ENCODE assay signal across 24 cellular contexts in the genomic region with DNA sequence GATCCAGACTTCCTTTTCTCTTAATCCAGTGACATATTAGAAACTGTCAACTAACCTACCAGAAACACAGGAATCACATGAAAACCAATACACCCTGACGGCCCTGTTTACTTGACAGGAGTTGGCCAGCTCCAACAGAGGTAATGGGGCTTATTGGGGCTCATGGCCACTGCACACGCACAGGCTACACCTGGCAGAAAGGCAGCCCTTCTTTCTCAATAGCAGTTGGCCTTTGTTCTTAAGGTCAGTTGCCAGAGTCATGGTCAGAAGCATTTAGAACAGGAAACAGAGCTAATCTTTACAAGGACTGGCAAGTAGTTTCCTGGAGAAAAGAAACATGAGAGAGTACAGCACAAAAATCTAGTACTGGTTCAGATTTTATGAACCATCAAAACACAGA.
A peak's percentile ranks its signal among the peaks of the same experiment; 100 is the strongest.
DNase-seq lines count a peak whose midpoint lies in the region; ATAC-seq and TF ChIP-seq lines count a peak whose summit lies in the region.
"Had no signal": no experiment of that assay in that cellular context is flagged by ENCODE, and none has a peak within 500 bp of the region (broad histone marks: within the 10 kb centered on the region; RNA-seq: fewer than 3 reads in every experiment).

No MANE protein-coding gene starts in this region.

- H4K20me1 ChIP-seq in smooth muscle cell (ENCODE audit: low read depth), result peaks cover 73% of the 10 kb centered on the region

- peaks cover 12% of the 10 kb centered on the region for H3K9me3 Mint-ChIP-seq in endodermal cell
- H3K9me3 Mint-ChIP-seq: activated T-helper 2 cell treated with anti-CD3 and anti-CD28 coated beads, Interferon-gamma antibody, Interleukin-2, Interleukin-4, amounts not matched to agents 10 μg/mL and 5 μg/mL and 100 μg/mL, durations not matched to agents 14 hours and 24 hours and 36 hours; neural crest cell had no signal

- H3K9ac ChIP-seq in endodermal cell (ENCODE audit: extremely low read depth, low read length, poor library complexity, severe bottlenecking) (no peak overlapping the region), smooth muscle cell (ENCODE audit: low read depth) (no peak overlapping the region)

- no peaks in the 10 kb centered on the region for H3K36me3 ChIP-seq in endodermal cell (ENCODE audit: control insufficient read depth, insufficient read depth, low read length)
- H3K36me3 ChIP-seq in smooth muscle cell (ENCODE audit: low read depth), result no peaks in the 10 kb centered on the region
- H3K36me3 ChIP-seq: thoracic aorta had no signal

- peaks cover 46% of the 10 kb centered on the region for H3K4me1 Mint-ChIP-seq in endodermal cell
- H3K4me1 Mint-ChIP-seq: activated CD4-positive, alpha-beta memory T cell treated with anti-CD3 and anti-CD28 coated beads, Interleukin-2, amount 10 ng/mL, durations not matched to agents 7 days and 5 days; activated naive CD8-positive, alpha-beta T cell treated with anti-CD3 and anti-CD28 coated beads for 36 hours; CD14-positive monocyte; stimulated activated naive B cell treated with anti-CD40 and anti-IgM and Interleukin-4, amounts not matched to agents 10 μg/mL and 1 μg/mL and 100 μg/mL, for 72 hours had no signal

- no peak overlapping the region for H3K4me3 Mint-ChIP-seq in endodermal cell
- H3K4me3 Mint-ChIP-seq: activated CD4-positive, alpha-beta memory T cell treated with anti-CD3 and anti-CD28 coated beads, Interleukin-2, amount 10 ng/mL, durations not matched to agents 7 days and 5 days; activated naive CD8-positive, alpha-beta T cell treated with anti-CD3 and anti-CD28 coated beads for 36 hours; CD14-positive monocyte; neural crest cell; stimulated activated naive B cell treated with anti-CD40 and anti-IgM and Interleukin-4, amounts not matched to agents 10 μg/mL and 1 μg/mL and 100 μg/mL, for 72 hours had no signal

- H3K27me3 ChIP-seq in endodermal cell (ENCODE audit: control insufficient read depth, insufficient read depth, low read length, poor library complexity, severe bottlenecking) (no peaks in the 10 kb centered on the region), smooth muscle cell (ENCODE audit: low read depth) (no peaks in the 10 kb centered on the region)

- no peak overlapping the region for H3K4me2 ChIP-seq in smooth muscle cell

- DNase-seq in RWPE1 (ENCODE audit: low spot score) (no peak), endodermal cell (no peak), left lobe of liver (ENCODE audit: low spot score) (peak; percentile 81), pulmonary artery endothelial cell (ENCODE audit: low read depth, low spot score) (peak; percentile 36), smooth muscle cell (lab: John Stamatoyannopoulos, UW; ENCODE audit: unreplicated experiment) (no peak), iPS-NIHi11 (ENCODE audit: low spot score) (no peak)
- DNase-seq in activated effector memory CD4-positive, alpha-beta T cell treated with Interleukin-2 at 50 U/mL for 16 hours, result no peak
- DNase-seq: activated CD4-positive, alpha-beta memory T cell treated with anti-CD3 and anti-CD28 coated beads, Interleukin-2, amount 10 ng/mL, durations not matched to agents 7 days and 5 days; activated naive CD8-positive, alpha-beta T cell treated with anti-CD3 and anti-CD28 coated beads for 36 hours; Calu3; erythroblast; GOT3; NCI-H1417 treated with DMSO at 0.1 percent for 48 hours; NCI-H446 treated with DMSO at 0.1 percent for 48 hours; posterior cingulate gyrus; SHP77 treated with DMSO at 0.1 percent for 48 hours; stimulated activated CD4-positive, alpha-beta T cell treated with anti-CD3 and anti-CD28 coated beads, Interleukin-4, amount 100 ng/mL, for 1 hour; stimulated activated naive B cell treated with anti-CD40 and anti-IgM and Interleukin-4, amounts not matched to agents 10 μg/mL and 1 μg/mL and 100 μg/mL, for 72 hours; T-helper 9 cell had no signal

- H3K4me3 ChIP-seq in endodermal cell (ENCODE audit: low read length), result peak overlapping the region; percentile 68
- H3K4me3 ChIP-seq in smooth muscle cell, result no peak overlapping the region
- H3K4me3 ChIP-seq: K562, thoracic aorta had no signal

- no peaks in the 10 kb centered on the region for H3K36me3 Mint-ChIP-seq in endodermal cell (ENCODE audit: low read depth)
- H3K36me3 Mint-ChIP-seq: activated naive CD8-positive, alpha-beta T cell treated with anti-CD3 and anti-CD28 coated beads for 36 hours; CD14-positive monocyte; stimulated activated naive B cell treated with anti-CD40 and anti-IgM and Interleukin-4, amounts not matched to agents 10 μg/mL and 1 μg/mL and 100 μg/mL, for 72 hours had no signal

- peak; percentile 85 for ATAC-seq in left lobe of liver
- ATAC-seq: K562; stimulated activated naive B cell treated with anti-CD40 and anti-IgM and Interleukin-4, amounts not matched to agents 10 μg/mL and 1 μg/mL and 100 μg/mL, for 72 hours had no signal

- H2AFZ ChIP-seq in smooth muscle cell (ENCODE audit: low read depth), result no peak overlapping the region

- TF ChIP-seq CTCF in RWPE1 (conservative IDR thresholded peaks at IDR 0.05; ENCODE audit: low read depth) (no peak), endodermal cell (conservative IDR thresholded peaks at IDR 0.05) (no peak), smooth muscle cell (IDR thresholded peaks at IDR 0.05; ENCODE audit: borderline replicate concordance, insufficient read depth, poor library complexity, severe bottlenecking) (no peak)

- no peaks in the 10 kb centered on the region for H3K27me3 Mint-ChIP-seq in endodermal cell (ENCODE audit: insufficient read depth)
- H3K27me3 Mint-ChIP-seq: activated CD4-positive, alpha-beta memory T cell treated with anti-CD3 and anti-CD28 coated beads, Interleukin-2, amount 10 ng/mL, durations not matched to agents 7 days and 5 days; stimulated activated naive B cell treated with anti-CD40 and anti-IgM and Interleukin-4, amounts not matched to agents 10 μg/mL and 1 μg/mL and 100 μg/mL, for 72 hours had no signal

- H3K79me2 ChIP-seq in smooth muscle cell (ENCODE audit: low read depth), result peaks cover 3% of the 10 kb centered on the region

- POLR2A ChIA-PET in RWPE1 (lab: Yijun Ruan, JAX; ENCODE audit: low non-redundant PET), result no interaction called here

- 80 to 85% methylated on average over 1 to 2 of the region's 2 CpGs for WGBS in endodermal cell (ENCODE audit: insufficient coverage in 1 of 2, insufficient read length in 1 of 2), 2 experiments
- WGBS in smooth muscle cell (ENCODE audit: low lambda C conversion rate), result 70% methylated on average over 2 of the region's 2 CpGs

- H3F3A ChIP-seq in smooth muscle cell (ENCODE audit: low read depth), result no peaks in the 10 kb centered on the region

- peak overlapping the region; percentile 52 for H3K27ac ChIP-seq in RWPE1
- H3K27ac ChIP-seq in endodermal cell (ENCODE audit: low read depth, low read length), result no peak overlapping the region
- H3K27ac ChIP-seq in smooth muscle cell (ENCODE audit: low read depth), result no peak overlapping the region
- H3K27ac ChIP-seq: thoracic aorta had no signal

- H3K9me3 ChIP-seq in endodermal cell (ENCODE audit: control insufficient read depth, low read length) (peaks cover 6% of the 10 kb centered on the region), smooth muscle cell (replicated peaks; ENCODE audit: low read depth) (no peaks in the 10 kb centered on the region)
- H3K9me3 ChIP-seq: thoracic aorta had no signal

- peak overlapping the region; percentile 61 for H3K27ac Mint-ChIP-seq in endodermal cell
- H3K27ac Mint-ChIP-seq: activated CD4-positive, alpha-beta memory T cell treated with anti-CD3 and anti-CD28 coated beads, Interleukin-2, amount 10 ng/mL, durations not matched to agents 7 days and 5 days; activated naive CD8-positive, alpha-beta T cell treated with anti-CD3 and anti-CD28 coated beads for 36 hours; activated T-helper 2 cell treated with anti-CD3 and anti-CD28 coated beads, Interferon-gamma antibody, Interleukin-2, Interleukin-4, amounts not matched to agents 10 μg/mL and 5 μg/mL and 100 μg/mL, durations not matched to agents 14 hours and 24 hours and 36 hours; CD14-positive monocyte; stimulated activated naive B cell treated with anti-CD40 and anti-IgM and Interleukin-4, amounts not matched to agents 10 μg/mL and 1 μg/mL and 100 μg/mL, for 72 hours had no signal

- H3K4me1 ChIP-seq in endodermal cell (ENCODE audit: control insufficient read depth, insufficient read depth, low read length) (peaks cover 20% of the 10 kb centered on the region), smooth muscle cell (ENCODE audit: low read depth) (no peaks in the 10 kb centered on the region)

- CTCF ChIA-PET in RWPE1 (lab: Yijun Ruan, JAX), result no interaction called here

Comparison
In these comparisons a context has a peak if more than half of its experiments do, and no peak if none do; other contexts are left out.
1. DNase-seq: peak in left lobe of liver (single experiment) and pulmonary artery endothelial cell (single experiment); none in RWPE1 (single experiment), endodermal cell (single experiment), smooth muscle cell (single experiment), iPS-NIHi11 (single experiment) and activated effector memory CD4-positive, alpha-beta T cell treated with Interleukin-2 at 50 U/mL for 16 hours (single experiment).